24 cellular contexts compared by ENCODE assay signal in the genomic region with DNA sequence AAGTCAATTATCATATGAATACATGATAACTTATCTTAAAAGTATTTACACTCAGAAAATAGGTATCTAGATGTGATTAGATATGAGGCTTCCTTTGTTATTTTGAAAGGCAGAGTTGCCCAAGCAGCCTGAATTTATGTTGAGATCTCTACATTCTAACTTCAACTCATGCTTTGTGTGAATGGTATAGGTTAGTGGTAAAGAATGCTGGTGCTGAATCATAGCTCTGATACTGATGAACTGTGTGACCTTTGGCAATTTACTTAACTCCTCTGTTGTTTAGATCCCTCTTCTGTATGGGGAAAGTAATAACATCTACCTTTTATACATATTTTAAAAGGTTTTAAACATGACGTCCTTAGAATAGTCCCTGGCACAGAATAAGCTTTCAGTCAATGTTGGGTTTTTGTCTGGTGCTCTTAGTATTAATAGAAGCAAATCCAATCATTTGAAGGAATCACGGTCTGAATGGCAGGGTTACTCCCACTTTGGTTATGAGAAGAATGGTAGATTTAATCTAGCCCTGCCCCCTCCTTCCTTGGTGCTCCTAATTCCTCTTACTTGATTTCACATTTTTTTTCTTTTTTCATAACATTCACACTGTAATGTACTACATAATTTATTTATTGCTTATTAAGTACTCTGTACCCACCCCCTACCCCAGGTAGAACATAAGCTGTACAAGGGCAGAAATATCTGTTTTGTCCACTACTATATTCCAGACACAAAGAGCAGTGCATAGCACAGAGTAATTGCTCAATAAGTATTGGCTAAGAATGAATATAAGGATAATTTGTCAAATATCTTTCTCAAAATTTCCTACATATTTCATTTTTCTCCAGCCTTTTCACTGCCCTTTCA.
DNase-seq lines count a peak whose midpoint lies in the region; ATAC-seq, FAIRE-seq and TF ChIP-seq lines count a peak whose summit lies in the region.
"Had no signal": no experiment of that assay in that cellular context is flagged by ENCODE, and none has a peak within 500 bp of the region (broad histone marks: within the 10 kb centered on the region; RNA-seq: fewer than 3 reads in every experiment).

No MANE protein-coding gene starts in this region.

- TF ChIP-seq CTCF in A673 (conservative IDR thresholded peaks at IDR 0.05; ENCODE audit: low read depth, low read length) (no peak), prostate gland (IDR thresholded peaks at IDR 0.05) (no peak)

- BruUV-seq in A673 (replicated peaks; lab: Mats Ljungman, UMichigan), result no TSS peak

- peak; percentile 53 for FAIRE-seq in H54 (lab: Jason Lieb, UNC)
- FAIRE-seq: G401.6, islet of Langerhans, K562 had no signal

- H3K9me3 Mint-ChIP-seq in activated T-helper 17 cell treated with anti-CD3 and anti-CD28 coated beads, Interleukin-2, amount 50 U/mL, for 72 hours, result no peaks in the 10 kb centered on the region
- H3K9me3 Mint-ChIP-seq: CD4-positive, alpha-beta memory T cell had no signal

- H3K4me3 ChIP-seq in A673 (ENCODE audit: low read depth, low read length, poor library complexity, severe bottlenecking), result no peak overlapping the region
- no peak overlapping the region for H3K4me3 ChIP-seq in prostate gland
- H3K4me3 ChIP-seq: gastroesophageal sphincter, HAP-1, K562 had no signal

- intact Hi-C loops in A673 (cut with micrococcal nuclease; ENCODE audit: unreplicated experiment) (no loop called here), prostate gland (cut with DNase I) (no loop called here)

- H3K27ac ChIP-seq in A673 (ENCODE audit: low read depth, low read length, poor library complexity, severe bottlenecking) (no peak overlapping the region), prostate gland (no peak overlapping the region)
- H3K27ac ChIP-seq: gastroesophageal sphincter had no signal

- H3K36me3 ChIP-seq in A673 (ENCODE audit: insufficient read depth, low read length, poor library complexity, severe bottlenecking), result no peaks in the 10 kb centered on the region
- H3K36me3 ChIP-seq in prostate gland, result no peaks in the 10 kb centered on the region
- H3K36me3 ChIP-seq: gastroesophageal sphincter, HAP-1 had no signal

- H3K4me1 ChIP-seq in A673 (ENCODE audit: insufficient read depth, low read length, poor library complexity, severe bottlenecking) (peaks cover 55% of the 10 kb centered on the region), prostate gland (replicated peaks) (no peaks in the 10 kb centered on the region)

- H3K4me3 Mint-ChIP-seq in activated T-helper 17 cell treated with anti-CD3 and anti-CD28 coated beads, Interleukin-2, amount 50 U/mL, for 72 hours, result no peak overlapping the region
- H3K4me3 Mint-ChIP-seq: CD4-positive, alpha-beta memory T cell had no signal

- H3K9me3 ChIP-seq in A673 (ENCODE audit: low read depth, low read length, poor library complexity, severe bottlenecking), result no peaks in the 10 kb centered on the region
- no peaks in the 10 kb centered on the region for H3K9me3 ChIP-seq in prostate gland
- H3K9me3 ChIP-seq: gastroesophageal sphincter, HAP-1 had no signal

- DNase-seq in A673 (ENCODE audit: low spot score) (peak; percentile 25), H54 (ENCODE audit: insufficient read length, low spot score) (no peak), iris pigment epithelial cell (ENCODE audit: low read depth) (peak; percentile 40), NCI-H446 treated with DMSO at 0.1 percent for 48 hours (lab: John Stamatoyannopoulos, UW) (no peak), prostate gland (ENCODE audit: low spot score) (no peak), occipital lobe (lab: John Stamatoyannopoulos, UW) (no peak)
- DNase-seq: activated CD4-positive, alpha-beta T cell treated with anti-CD3 and anti-CD28 coated beads for 48 hours; activated gamma-delta T cell treated with Interleukin-2 at 50 U/mL for 16 hours; anterior cingulate cortex; CD4-positive, alpha-beta memory T cell; DMS153; erythroblast; hypothalamus; NCI-H187; NCI-H748 treated with DMSO at 0.1 percent for 48 hours; SHP77 treated with DMSO at 0.1 percent for 48 hours; stimulated activated naive CD4-positive, alpha-beta T cell had no signal

- H3K27ac Mint-ChIP-seq in activated T-helper 17 cell treated with anti-CD3 and anti-CD28 coated beads, Interleukin-2, amount 50 U/mL, for 72 hours, result no peak overlapping the region
- H3K27ac Mint-ChIP-seq: CD4-positive, alpha-beta memory T cell had no signal

- POLR2A ChIA-PET in A673 (lab: Charles Lee; ENCODE audit: low non-redundant PET), result no interaction called here

- CTCF ChIA-PET in A673 (lab: Charles Lee), result no interaction called here

- H3K4me1 Mint-ChIP-seq in activated T-helper 17 cell treated with anti-CD3 and anti-CD28 coated beads, Interleukin-2, amount 50 U/mL, for 72 hours, result peaks cover 10% of the 10 kb centered on the region

- H3K27me3 ChIP-seq in A673 (replicated peaks; ENCODE audit: insufficient read depth, low read depth, low read length, poor library complexity), result no peaks in the 10 kb centered on the region
- H3K27me3 ChIP-seq in prostate gland (replicated peaks; ENCODE audit: insufficient read depth), result no peaks in the 10 kb centered on the region
- H3K27me3 ChIP-seq: gastroesophageal sphincter had no signal

- peaks cover 3% of the 10 kb centered on the region for H3K27me3 Mint-ChIP-seq in activated T-helper 17 cell treated with anti-CD3 and anti-CD28 coated beads, Interleukin-2, amount 50 U/mL, for 72 hours
- H3K27me3 Mint-ChIP-seq: CD4-positive, alpha-beta memory T cell had no signal

- no peaks in the 10 kb centered on the region for H3K36me3 Mint-ChIP-seq in activated T-helper 17 cell treated with anti-CD3 and anti-CD28 coated beads, Interleukin-2, amount 50 U/mL, for 72 hours (ENCODE audit: low read depth)
- H3K36me3 Mint-ChIP-seq: CD4-positive, alpha-beta memory T cell had no signal

- WGBS in prostate gland, result 43% methylated on average over 2 of the region's 2 CpGs

- no peak for TF ChIP-seq POLR2A in H54 (IDR thresholded peaks at IDR 0.05; ENCODE audit: low read depth, low read length)
- no peak for TF ChIP-seq POLR2A in prostate gland (IDR thresholded peaks at IDR 0.05)

- peak; percentile 83 for ATAC-seq in activated T-helper 17 cell treated with anti-CD3 and anti-CD28 coated beads, Interleukin-2, amount 50 U/mL, for 72 hours (replicated peaks)
- no peak for ATAC-seq in HG03175 (IDR thresholded peaks at IDR 0.05; ENCODE audit: unreplicated experiment)
- ATAC-seq: gastroesophageal sphincter, K562 had no signal

Comparison
In these comparisons a context has a peak if more than half of its experiments do, and no peak if none do; other contexts are left out.
1. DNase-seq: peak in A673 (single experiment) and iris pigment epithelial cell (single experiment); none in H54 (single experiment), NCI-H446 treated with DMSO at 0.1 percent for 48 hours (single experiment), prostate gland (single experiment) and occipital lobe (single experiment).